In the genomic region with DNA sequence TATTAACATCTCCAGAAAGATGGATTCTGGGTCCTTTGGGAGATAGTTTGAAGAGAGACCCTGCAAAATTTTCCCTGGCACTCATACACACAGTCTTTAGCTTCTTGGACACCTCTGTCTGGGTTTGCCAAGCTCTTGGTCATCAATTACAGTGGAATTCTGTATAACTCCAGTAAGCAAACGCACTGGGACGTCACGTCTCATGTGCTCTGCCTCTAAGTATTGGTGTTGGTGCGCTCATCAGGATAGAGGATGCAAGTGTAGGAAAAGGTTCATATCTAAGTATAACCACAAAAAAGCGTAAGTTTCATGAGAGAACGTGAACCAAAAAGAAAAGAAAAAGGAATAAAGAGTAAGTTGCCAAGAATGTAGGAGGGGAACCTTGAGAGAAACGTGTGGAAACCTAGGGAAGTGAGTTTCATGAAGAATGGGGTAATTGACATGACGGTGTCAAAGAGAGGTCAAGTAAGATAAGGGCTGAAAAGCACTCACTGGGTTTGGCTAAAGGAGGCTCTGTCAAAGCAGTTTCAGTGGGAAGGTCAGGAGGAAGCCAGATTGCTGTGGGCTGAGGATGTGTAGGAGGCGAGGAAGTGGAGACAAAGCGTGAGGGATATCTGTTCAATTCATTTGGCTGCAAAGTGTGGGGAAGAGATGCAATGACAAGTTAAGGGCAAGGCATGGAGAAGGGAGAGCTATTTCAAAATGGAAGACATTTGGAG, we compare ENCODE assay signal across 14 cellular contexts.
"Had no signal": no experiment of that assay in that cellular context is flagged by ENCODE, and none has a peak within 500 bp of the region (broad histone marks: within the 10 kb centered on the region; RNA-seq: fewer than 3 reads in every experiment).

No MANE protein-coding gene starts in this region.

- H3K4me2 ChIP-seq: smooth muscle cell had no signal

- H3K36me3 ChIP-seq: tibial artery had no signal

- H3K27ac Mint-ChIP-seq: activated CD8-positive, alpha-beta T cell treated with anti-CD3 and anti-CD28 coated beads for 36 hours; activated T-helper 1 cell treated with anti-CD3 and anti-CD28 coated beads, Interleukin-12 subunit alpha, Interleukin-12 subunit beta, Interleukin-2, Interleukin-4 antibody, amounts not matched to agents 30 ng/mL and 10 ng/mL and 1 ng/mL, durations not matched to agents 14 hours and 24 hours and 36 hours; naive thymus-derived CD4-positive, alpha-beta T cell; stimulated activated effector memory CD8-positive, alpha-beta T cell treated with anti-CD3 and anti-CD28 coated beads, Interleukin-12 subunit alpha, Interleukin-12 subunit beta, amount 100 ng/mL, for 72 hours had no signal

- H3K9me3 Mint-ChIP-seq: activated CD8-positive, alpha-beta T cell treated with anti-CD3 and anti-CD28 coated beads for 36 hours; activated T-helper 1 cell treated with anti-CD3 and anti-CD28 coated beads, Interleukin-12 subunit alpha, Interleukin-12 subunit beta, Interleukin-2, Interleukin-4 antibody, amounts not matched to agents 30 ng/mL and 10 ng/mL and 1 ng/mL, durations not matched to agents 14 hours and 24 hours and 36 hours; stimulated activated effector memory CD8-positive, alpha-beta T cell treated with anti-CD3 and anti-CD28 coated beads, Interleukin-12 subunit alpha, Interleukin-12 subunit beta, amount 100 ng/mL, for 72 hours had no signal

- H3K27me3 ChIP-seq: tibial artery had no signal

- H3K4me3 ChIP-seq: smooth muscle cell, tibial artery had no signal

- DNase-seq: activated CD4-positive, alpha-beta T cell treated with anti-CD3 and anti-CD28 coated beads for 4 hours; activated CD8-positive, alpha-beta memory T cell treated with anti-CD3 and anti-CD28 coated beads, Interleukin-2, amount 50 U/mL, for 48 hours; activated CD8-positive, alpha-beta T cell treated with anti-CD3 and anti-CD28 coated beads for 36 hours; activated naive CD4-positive, alpha-beta T cell; central memory CD4-positive, alpha-beta T cell; cortex of kidney; effector memory CD4-positive, alpha-beta T cell; hippocampal formation; naive thymus-derived CD4-positive, alpha-beta T cell; retina; tibial artery had no signal

- H3K4me3 Mint-ChIP-seq: activated CD8-positive, alpha-beta T cell treated with anti-CD3 and anti-CD28 coated beads for 36 hours; activated T-helper 1 cell treated with anti-CD3 and anti-CD28 coated beads, Interleukin-12 subunit alpha, Interleukin-12 subunit beta, Interleukin-2, Interleukin-4 antibody, amounts not matched to agents 30 ng/mL and 10 ng/mL and 1 ng/mL, durations not matched to agents 14 hours and 24 hours and 36 hours; naive thymus-derived CD4-positive, alpha-beta T cell; stimulated activated effector memory CD8-positive, alpha-beta T cell treated with anti-CD3 and anti-CD28 coated beads, Interleukin-12 subunit alpha, Interleukin-12 subunit beta, amount 100 ng/mL, for 72 hours had no signal

- H3K4me1 ChIP-seq: tibial artery had no signal

- H3K9me3 ChIP-seq: tibial artery had no signal

- ATAC-seq: activated CD8-positive, alpha-beta T cell treated with anti-CD3 and anti-CD28 coated beads for 36 hours; naive thymus-derived CD4-positive, alpha-beta T cell; stimulated activated effector memory CD8-positive, alpha-beta T cell treated with anti-CD3 and anti-CD28 coated beads, Interleukin-12 subunit alpha, Interleukin-12 subunit beta, amount 100 ng/mL, for 72 hours had no signal

- H3K4me1 Mint-ChIP-seq: naive thymus-derived CD4-positive, alpha-beta T cell; stimulated activated effector memory CD8-positive, alpha-beta T cell treated with anti-CD3 and anti-CD28 coated beads, Interleukin-12 subunit alpha, Interleukin-12 subunit beta, amount 100 ng/mL, for 72 hours had no signal

- H3K27ac ChIP-seq: tibial artery had no signal

- H3K36me3 Mint-ChIP-seq: naive thymus-derived CD4-positive, alpha-beta T cell; stimulated activated effector memory CD8-positive, alpha-beta T cell treated with anti-CD3 and anti-CD28 coated beads, Interleukin-12 subunit alpha, Interleukin-12 subunit beta, amount 100 ng/mL, for 72 hours had no signal
